In genomic region chr7:54904130-54904529, GRCh38 we compare ENCODE assay signal across 10 cellular contexts.
DNase-seq lines count a peak whose midpoint lies in the region; ATAC-seq and TF ChIP-seq lines count a peak whose summit lies in the region.
"Had no signal": no experiment of that assay in that cellular context is flagged by ENCODE, and none has a peak within 500 bp of the region (broad histone marks: within the 10 kb centered on the region; RNA-seq: fewer than 3 reads in every experiment).

No MANE protein-coding gene starts in this region.

- WGBS in adrenal gland, 4 donors = 28 to 39% (median 35%) methylated on average over 4 of the region's 4 CpGs

- H3K9me3 ChIP-seq in adrenal gland (replicated peaks in 1 of 3) = no peaks in the 10 kb centered on the region
- no peaks in the 10 kb centered on the region for H3K9me3 ChIP-seq in effector memory CD4-positive, alpha-beta T cell (ENCODE audit: control insufficient read depth, low read length)

- no peak overlapping the region for H3K4me3 ChIP-seq in adrenal gland
- no peak overlapping the region for H3K4me3 ChIP-seq in effector memory CD4-positive, alpha-beta T cell (ENCODE audit: insufficient read depth, low read depth, low read length, poor library complexity, severe bottlenecking)

- peak overlapping the region in 3 of 5 donors; percentile 8 to 44 (median 26) for H3K27ac ChIP-seq in adrenal gland
- H3K27ac ChIP-seq in effector memory CD4-positive, alpha-beta T cell (ENCODE audit: insufficient read depth, low read length, poor library complexity, severe bottlenecking) = no peak overlapping the region

- peak; percentile 33 for DNase-seq in Daoy (ENCODE audit: low read depth)
- DNase-seq in adrenal gland = peak in 2 of 7 donors; percentile 13 to 29
- DNase-seq in glomerular visceral epithelial cell (ENCODE audit: extremely low spot score) = peak; percentile 5
- peak; percentile 72 for DNase-seq in renal cortical epithelial cell (ENCODE audit: low read depth)
- no peak for DNase-seq in activated CD4-positive, alpha-beta T cell treated with anti-CD3 and anti-CD28 coated beads for 1 hour
- DNase-seq in germinal center (ENCODE audit: low spot score) = no peak
- no peak for DNase-seq in effector memory CD4-positive, alpha-beta T cell
- DNase-seq: MV-4-11; stimulated activated CD4-positive, alpha-beta T cell treated with anti-CD3 and anti-CD28 coated beads, Interleukin-15, amount 100 ng/mL, for 24 hours had no signal

- intact Hi-C loops in adrenal gland (cut with DNase I) = no loop called here

- no peak for TF ChIP-seq CTCF in adrenal gland (IDR thresholded peaks at IDR 0.05)

- TF ChIP-seq POLR2A in adrenal gland (IDR thresholded peaks at IDR 0.05) = no peak

- ATAC-seq in HG03354 (IDR thresholded peaks at IDR 0.05; ENCODE audit: poor library complexity, severe bottlenecking, unreplicated experiment) = no peak

- no peaks in the 10 kb centered on the region for H3K36me3 ChIP-seq in adrenal gland (replicated peaks in 1 of 2)
- H3K36me3 ChIP-seq in effector memory CD4-positive, alpha-beta T cell (ENCODE audit: control insufficient read depth, insufficient read depth, low read length) = no peaks in the 10 kb centered on the region

- H3K4me1 ChIP-seq in adrenal gland (replicated peaks in 1 of 2) = no peaks in the 10 kb centered on the region
- H3K4me1 ChIP-seq in effector memory CD4-positive, alpha-beta T cell (ENCODE audit: control insufficient read depth, insufficient read depth, low read length, poor library complexity, severe bottlenecking) = no peaks in the 10 kb centered on the region

- no peaks in the 10 kb centered on the region for H3K27me3 ChIP-seq in adrenal gland
- H3K27me3 ChIP-seq in effector memory CD4-positive, alpha-beta T cell (replicated peaks; ENCODE audit: control insufficient read depth, insufficient read depth, low read length, poor library complexity, severe bottlenecking) = no peaks in the 10 kb centered on the region

Comparison
In these comparisons a context has a peak if more than half of its experiments do, and no peak if none do; other contexts are left out.
1. DNase-seq: peak in Daoy (single experiment), glomerular visceral epithelial cell (single experiment) and renal cortical epithelial cell (single experiment); none in activated CD4-positive, alpha-beta T cell treated with anti-CD3 and anti-CD28 coated beads for 1 hour (single experiment), germinal center (single experiment) and effector memory CD4-positive, alpha-beta T cell (0 of 3).